Comparison of ENCODE assay signal across 8 cellular contexts in the genomic region with DNA sequence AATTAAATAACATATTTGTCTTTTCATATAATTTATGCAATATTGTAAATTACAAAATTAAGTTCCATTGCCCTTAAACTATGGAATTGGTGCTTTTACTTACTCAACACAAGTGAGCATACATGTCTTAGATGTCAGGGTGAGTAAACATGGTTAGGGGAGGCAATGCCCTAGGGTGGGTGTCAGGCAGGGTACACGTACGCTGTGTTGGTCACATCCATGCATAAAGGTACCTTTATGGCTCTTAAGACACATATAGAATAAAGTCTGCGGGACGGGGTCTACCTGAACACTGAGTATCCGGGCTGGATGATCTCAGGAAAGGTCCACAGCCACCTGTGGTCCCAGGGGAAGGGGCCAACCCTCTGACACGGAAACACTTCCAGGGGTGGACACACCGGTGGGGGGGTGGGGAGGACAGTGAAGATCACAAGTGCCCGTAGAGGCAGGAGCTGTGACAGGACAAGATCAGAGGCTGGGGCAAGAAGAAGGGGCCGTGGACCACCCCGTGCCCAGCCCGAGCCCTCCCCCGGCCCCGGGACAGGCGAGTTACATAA. TPM values are rescaled to one million over a fixed set of nuclear protein-coding genes. Genes with fewer than 3 reads are reported as not detected.
DNase-seq lines count a peak whose midpoint lies in the region; ATAC-seq and TF ChIP-seq lines count a peak whose summit lies in the region.

No MANE protein-coding gene starts in this region.

- H2AFZ ChIP-seq in MM.1S (ENCODE audit: low read length), result peak overlapping the region; percentile 100

- POLR2A ChIA-PET in GM10248 (lab: Yijun Ruan, JAX), result no interaction called here

- WGBS in iPS DF 6.9 (ENCODE audit: insufficient coverage, insufficient read length), result no CpG with 5 or more reads among the region's 14 CpGs

- no peaks in the 10 kb centered on the region for H3K27me3 ChIP-seq in MM.1S (replicated peaks; ENCODE audit: insufficient read depth, low read length)
- H3K27me3 ChIP-seq in iPS DF 6.9 (ENCODE audit: control insufficient read depth, insufficient read depth, low read length), result no peaks in the 10 kb centered on the region

- H3K9me3 ChIP-seq in MM.1S (replicated peaks; ENCODE audit: insufficient read depth, low read length) (no peaks in the 10 kb centered on the region), iPS DF 6.9 (ENCODE audit: control insufficient read depth, insufficient read depth, low read length) (no peaks in the 10 kb centered on the region)

- CTCF ChIA-PET in GM10248 (lab: Yijun Ruan, JAX), result interaction anchor here (1.0 to 3.9 kb wide), 7 partner anchors 16 to 243 kb away, joined by 3 to 19 read pairs (median 7); a partner anchor contains a TSS

- H3K9ac ChIP-seq in MM.1S (ENCODE audit: low read length), result peak overlapping the region; percentile 97

- H4K20me1 ChIP-seq in MM.1S (ENCODE audit: insufficient read depth, low read length), result 0 out of 2 replicates have a peak, but pooled peaks cover 4% of the 10 kb centered on the region

- DNase-seq in GM10248 (ENCODE audit: extremely low spot score), result peak; percentile 43
- peak; percentile 14 for DNase-seq in MM.1S
- peak; percentile 23 for DNase-seq in activated naive CD4-positive, alpha-beta T cell treated with anti-CD3 and anti-CD28 coated beads, Interleukin-2, amount 50 U/mL, for 16 hours
- no peak for DNase-seq in iPS DF 6.9 (ENCODE audit: low read depth, low spot score)
- peak; percentile 45 for DNase-seq in stimulated activated CD4-positive, alpha-beta T cell treated with anti-CD3 and anti-CD28 coated beads, Interleukin-15, amount 100 ng/mL, for 24 hours
- DNase-seq in HK-2 (ENCODE audit: unreplicated experiment), result no peak
- no peak for DNase-seq in mesenteric fat pad (ENCODE audit: low spot score)

- H3K9me2 ChIP-seq in MM.1S (replicated peaks; ENCODE audit: insufficient read depth, low read length), result no peaks in the 10 kb centered on the region

- H3K36me3 ChIP-seq in MM.1S (replicated peaks; ENCODE audit: insufficient read depth, low read length) (no peaks in the 10 kb centered on the region), iPS DF 6.9 (ENCODE audit: control insufficient read depth, insufficient read depth, low read length) (no peaks in the 10 kb centered on the region)

- H3K4me1 ChIP-seq in MM.1S (ENCODE audit: low read length) (peaks cover 14% of the 10 kb centered on the region), iPS DF 6.9 (ENCODE audit: control insufficient read depth, insufficient read depth, low read length) (0 out of 2 replicates have a peak, but pooled peaks cover 2% of the 10 kb centered on the region)

- H3K4me3 ChIP-seq in MM.1S (ENCODE audit: low read length), result peak overlapping the region; percentile 100
- H3K4me3 ChIP-seq in iPS DF 6.9 (ENCODE audit: low read length), result peak overlapping the region; percentile 81; the same call in 1 of the 2 replicates

- H3K4me2 ChIP-seq in MM.1S (ENCODE audit: low read depth, low read length), result peak overlapping the region; percentile 93

- ATAC-seq in GM21723 (IDR thresholded peaks at IDR 0.05; ENCODE audit: unreplicated experiment), result peak; percentile 36

- H3K79me2 ChIP-seq in MM.1S (ENCODE audit: low read length), result peaks cover 57% of the 10 kb centered on the region

- peaks cover 6% of the 10 kb centered on the region for H3F3A ChIP-seq in MM.1S (ENCODE audit: insufficient read depth, low read length)

- TF ChIP-seq CTCF in GM10248 (IDR thresholded peaks at IDR 0.05; ENCODE audit: control extremely low read depth, extremely low read depth, low read depth, missing control alignments) (no peak), MM.1S (IDR thresholded peaks at IDR 0.05; ENCODE audit: low read length) (no peak)

- H3K27ac ChIP-seq in MM.1S (ENCODE audit: low read length) (peak overlapping the region; percentile 73; the same call in 1 of the 2 replicates), iPS DF 6.9 (ENCODE audit: low read length) (no peak overlapping the region)

RNA-seq across cellular contexts. Expression of a gene that starts 0.7 kb away (rescaled TPM):
- 1.3 TPM for total RNA-seq in mesenteric fat pad

Comparison
In these comparisons a context has a peak if more than half of its experiments do, and no peak if none do; other contexts are left out.
1. DNase-seq: peak in GM10248 (single experiment), MM.1S (single experiment), activated naive CD4-positive, alpha-beta T cell treated with anti-CD3 and anti-CD28 coated beads, Interleukin-2, amount 50 U/mL, for 16 hours (single experiment) and stimulated activated CD4-positive, alpha-beta T cell treated with anti-CD3 and anti-CD28 coated beads, Interleukin-15, amount 100 ng/mL, for 24 hours (single experiment); none in iPS DF 6.9 (single experiment), HK-2 (single experiment) and mesenteric fat pad (single experiment).